8 cellular contexts compared by ENCODE assay signal in genomic region chr4:185504098-185505047, GRCh38. TPM values are rescaled to one million over a fixed set of nuclear protein-coding genes. Genes with fewer than 3 reads are reported as not detected.
A peak's percentile ranks its signal among the peaks of the same experiment; 100 is the strongest.
DNase-seq lines count a peak whose midpoint lies in the region; ATAC-seq and TF ChIP-seq lines count a peak whose summit lies in the region.

No MANE protein-coding gene starts in this region.

- 70 to 84% (median 78%) methylated on average over 21 of the region's 21 CpGs for WGBS in spleen, 5 donors

- DNase-seq in HCEC 1CT = peak; percentile 76
- peak in 1 of 2 donors; percentile 92 for DNase-seq in ascending aorta (ENCODE audit: low spot score in 2 of 2)
- peak; percentile 79 to 85 for DNase-seq in left colon
- no peak for DNase-seq in spleen
- DNase-seq in NCI-H1436 (lab: John Stamatoyannopoulos, UW) = no peak
- DNase-seq in T-helper 1 cell = no peak

- no peak for TF ChIP-seq POLR2A in spleen (IDR thresholded peaks at IDR 0.05)

- peak overlapping the region; percentile 70 for H3K27ac ChIP-seq in ascending aorta
- H3K27ac ChIP-seq in spleen = peak overlapping the region in 7 of 8 donors; percentile 24 to 74 (median 52)

- H3K4me3 ChIP-seq in ascending aorta (peak overlapping the region in 1 of 2 donors; percentile 10), spleen (peak overlapping the region in 1 of 8 donors; percentile 6)

- TF ChIP-seq CTCF in ascending aorta (IDR thresholded peaks at IDR 0.05) (no peak), spleen (IDR thresholded peaks at IDR 0.05 in 8 of 11, conservative IDR thresholded peaks at IDR 0.05 in 3 of 11) (no peak)

- intact Hi-C loops in ascending aorta (cut with DNase I) (no loop called here), left colon (cut with DNase I, micrococcal nuclease) (no loop called here), spleen (cut with DNase I; ENCODE audit: low total_unique reads) (no loop called here)

- ATAC-seq in left colon (peak; percentile 99), GM18511 (IDR thresholded peaks at IDR 0.05; ENCODE audit: unreplicated experiment) (no peak), GM19467 (IDR thresholded peaks at IDR 0.05; ENCODE audit: unreplicated experiment) (no peak)

- H3K9me3 ChIP-seq in ascending aorta (no peaks in the 10 kb centered on the region), spleen (peaks cover 0 to 20% (median 7%) of the 10 kb centered on the region in 8 donors)

- no peaks in the 10 kb centered on the region for H3K4me1 ChIP-seq in ascending aorta
- peaks cover 0 to 3% (median 0%) of the 10 kb centered on the region in 6 donors for H3K4me1 ChIP-seq in spleen

- peaks cover 37 to 69% of the 10 kb centered on the region in 2 donors for H3K36me3 ChIP-seq in ascending aorta
- peaks cover 0 to 18% (median 2%) of the 10 kb centered on the region in 6 donors for H3K36me3 ChIP-seq in spleen

- no peaks in the 10 kb centered on the region for H3K27me3 ChIP-seq in ascending aorta
- peaks cover 0 to 25% (median 0%) of the 10 kb centered on the region in 7 donors for H3K27me3 ChIP-seq in spleen (replicated peaks in 1 of 7)

RNA-seq across cellular contexts. Expression of gene PDLIM3, which starts 30.9 kb away (rescaled TPM):
- total RNA-seq in ascending aorta (445 TPM), left colon (10 to 100 TPM in 1 of 2 donors, 1 to 10 TPM in 1; 4.3 to 30.8 TPM), spleen (100 to 1,000 TPM in 1 of 7 donors, 10 to 100 TPM in 6; 30.0 to 107 (median 67.5) TPM)
- polyA plus RNA-seq in spleen = 10 to 100 TPM; 28.0 to 43.9 (median 30.2) TPM

RNA-seq across cellular contexts. Expression of gene CCDC110, which starts 32.8 kb away (rescaled TPM):
- total RNA-seq in ascending aorta (not detected), left colon (1 to 10 TPM; 2.0 to 2.1 TPM), spleen (1 to 10 TPM in 2 of 7 donors, under 1 TPM in 5; 0.60 to 4.7 (median 0.87) TPM)
- polyA plus RNA-seq in spleen = under 1 TPM; 0.20 to 0.26 (median 0.22) TPM

Comparison
In these comparisons a context has a peak if more than half of its experiments do, and no peak if none do; other contexts are left out.
1. DNase-seq: peak in HCEC 1CT (single experiment) and left colon (2 of 2); none in spleen (single experiment), NCI-H1436 (single experiment) and T-helper 1 cell (0 of 5).